Comparison of ENCODE assay signal across 22 cellular contexts in the genomic region with DNA sequence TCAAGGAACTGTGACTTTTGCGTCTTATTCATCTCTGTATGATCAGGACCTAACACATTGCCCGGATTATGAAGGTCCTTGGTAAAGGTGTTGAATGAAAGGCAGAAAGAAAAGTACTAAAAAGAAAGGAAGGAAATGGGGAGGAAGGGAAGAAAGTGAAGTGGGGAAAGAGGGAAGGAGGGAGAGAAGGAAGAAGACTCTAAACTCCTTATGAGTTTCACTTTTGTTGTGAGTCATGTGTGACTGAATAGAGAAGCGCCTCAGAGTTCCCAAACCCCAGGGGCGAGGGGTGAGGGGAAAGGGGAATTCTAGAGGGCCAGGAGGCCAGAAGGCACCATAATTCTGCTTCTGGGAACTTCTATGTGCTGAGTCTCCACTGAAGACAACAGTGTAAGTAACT. TPM values are rescaled to one million over a fixed set of nuclear protein-coding genes. Genes with fewer than 3 reads are reported as not detected.
DNase-seq lines count a peak whose midpoint lies in the region; ATAC-seq, FAIRE-seq and TF ChIP-seq lines count a peak whose summit lies in the region.
"Had no signal": no experiment of that assay in that cellular context is flagged by ENCODE, and none has a peak within 500 bp of the region (broad histone marks: within the 10 kb centered on the region; RNA-seq: fewer than 3 reads in every experiment).

No MANE protein-coding gene starts in this region.

- TF ChIP-seq CTCF in mammary epithelial cell (conservative IDR thresholded peaks at IDR 0.05 in 1 of 2, IDR thresholded peaks at IDR 0.05 in 1 of 2; ENCODE audit: extremely low read depth in 1 of 2, insufficient read depth in 1 of 2, low read depth in 1 of 2, low read length in 2 of 2) (no peak), osteoblast (IDR thresholded peaks at IDR 0.05; ENCODE audit: extremely low read depth, low read depth, low read length) (no peak), GM10266 (IDR thresholded peaks at IDR 0.05; ENCODE audit: control insufficient read depth, insufficient read depth, low read depth, missing control alignments) (no peak)

- in situ Hi-C loops in mammary epithelial cell (cut with MboI; ENCODE audit: low sequenced_read_pairs in 2 of 2) = no loop called here

- H3K9ac ChIP-seq in mammary epithelial cell (ENCODE audit: insufficient read depth, low read length) = no peak overlapping the region

- H3K4me1 ChIP-seq in mammary epithelial cell (ENCODE audit: insufficient read depth, low read length) = no peaks in the 10 kb centered on the region
- H3K4me1 ChIP-seq in osteoblast (ENCODE audit: insufficient read depth, low read length) = peaks cover 5% of the 10 kb centered on the region
- H3K4me1 ChIP-seq: esophagus muscularis mucosa, left lung, thyroid gland had no signal

- no peak for FAIRE-seq in RCC 7860 (lab: Jason Lieb, UNC)
- FAIRE-seq: GM12892 had no signal

- H3K4me3 Mint-ChIP-seq in activated naive CD8-positive, alpha-beta T cell treated with anti-CD3 and anti-CD28 coated beads, Interleukin-2, amount 50 U/mL, for 24 hours = no peak overlapping the region

- dilution Hi-C loops in mammary epithelial cell (cut with HindIII; ENCODE audit: low sequenced_read_pairs) = no loop called here

- H3K27ac ChIP-seq in mammary epithelial cell (ENCODE audit: insufficient read depth, low read depth, low read length) (no peak overlapping the region), osteoblast (ENCODE audit: low read depth, low read length) (no peak overlapping the region)
- H3K27ac ChIP-seq: esophagus muscularis mucosa, left lung, thyroid gland had no signal

- H3K9me3 ChIP-seq in mammary epithelial cell (replicated peaks; ENCODE audit: insufficient read depth, low read length) (no peaks in the 10 kb centered on the region), osteoblast (ENCODE audit: low read depth, low read length) (no peaks in the 10 kb centered on the region)
- H3K9me3 ChIP-seq: esophagus muscularis mucosa, left lung, thyroid gland had no signal

- H3K36me3 ChIP-seq in mammary epithelial cell (ENCODE audit: insufficient read depth, low read length) (no peaks in the 10 kb centered on the region), osteoblast (ENCODE audit: insufficient read depth, low read length) (no peaks in the 10 kb centered on the region)
- H3K36me3 ChIP-seq: esophagus muscularis mucosa, left lung, thyroid gland had no signal

- intact Hi-C loops in mammary epithelial cell (cut with micrococcal nuclease) = no loop called here

- H3K9me3 Mint-ChIP-seq in activated naive CD8-positive, alpha-beta T cell treated with anti-CD3 and anti-CD28 coated beads, Interleukin-2, amount 50 U/mL, for 24 hours = no peaks in the 10 kb centered on the region

- no peaks in the 10 kb centered on the region for H3K27me3 ChIP-seq in mammary epithelial cell (ENCODE audit: insufficient read depth, low read length)
- no peaks in the 10 kb centered on the region for H3K27me3 ChIP-seq in osteoblast (ENCODE audit: insufficient read depth, low read length)
- H3K27me3 ChIP-seq: esophagus muscularis mucosa, left lung, thyroid gland had no signal

- peaks cover 2% of the 10 kb centered on the region for H3K4me1 Mint-ChIP-seq in activated naive CD8-positive, alpha-beta T cell treated with anti-CD3 and anti-CD28 coated beads, Interleukin-2, amount 50 U/mL, for 24 hours

- WGBS in mammary epithelial cell (ENCODE audit: low coverage, missing lambda C conversion rate) = 90% methylated on average over 2 of the region's 4 CpGs

- H3K79me2 ChIP-seq in mammary epithelial cell (ENCODE audit: insufficient read depth, low read length) (no peaks in the 10 kb centered on the region), osteoblast (ENCODE audit: insufficient read depth, low read length) (no peaks in the 10 kb centered on the region)

- H2AFZ ChIP-seq in mammary epithelial cell (ENCODE audit: low read depth, low read length) (peak overlapping the region; percentile 79), osteoblast (ENCODE audit: low read length) (peak overlapping the region; percentile 90)

- no peak overlapping the region for H3K4me3 ChIP-seq in mammary epithelial cell (replicated peaks in 1 of 3; ENCODE audit: insufficient read depth in 1 of 3, low read depth in 2 of 3, low read length in 3 of 3)
- H3K4me3 ChIP-seq in osteoblast (ENCODE audit: insufficient read depth, low read length) = peak overlapping the region; percentile 52
- H3K4me3 ChIP-seq: esophagus muscularis mucosa, left lung, thyroid gland had no signal

- peaks cover 10% of the 10 kb centered on the region for H3K27me3 Mint-ChIP-seq in activated naive CD8-positive, alpha-beta T cell treated with anti-CD3 and anti-CD28 coated beads, Interleukin-2, amount 50 U/mL, for 24 hours

- no peak overlapping the region for H3K27ac Mint-ChIP-seq in activated naive CD8-positive, alpha-beta T cell treated with anti-CD3 and anti-CD28 coated beads, Interleukin-2, amount 50 U/mL, for 24 hours

- DNase-seq in GM03348 (ENCODE audit: low spot score) (peak; percentile 41), HT1080 (ENCODE audit: low read depth) (peak; percentile 41), mammary epithelial cell (peak; percentile 61), osteoblast (ENCODE audit: insufficient read length, low spot score, missing footprints) (no peak), RCC 7860 (ENCODE audit: low spot score) (no peak), SIG-M5 treated with dmso at 0.1 percent for 504 hours (lab: John Stamatoyannopoulos, UW; ENCODE audit: unreplicated experiment) (no peak), GM10266 (ENCODE audit: extremely low spot score) (no peak)
- DNase-seq in activated naive CD8-positive, alpha-beta T cell treated with anti-CD3 and anti-CD28 coated beads, Interleukin-2, amount 50 U/mL, for 24 hours = no peak
- DNase-seq: activated CD4-positive, alpha-beta T cell treated with anti-CD3 and anti-CD28 coated beads, Interleukin-2, amount 50 U/mL, for 4 hours; C1 segment of cervical spinal cord; dermis blood vessel endothelial cell; DMS79 treated with DMSO at 0.1 percent for 48 hours; hippocampal formation; left lung; MM.1S; NCI-H2029; SHP77; stimulated activated CD4-positive, alpha-beta T cell treated with anti-CD3 and anti-CD28 coated beads, Interleukin-1b, Interleukin-23, amount 100 ng/mL, for 48 hours; T-helper 9 cell; thyroid gland had no signal

- peak overlapping the region; percentile 40 for H3K4me2 ChIP-seq in mammary epithelial cell (ENCODE audit: insufficient read depth, low read depth, low read length)
- peak overlapping the region; percentile 76 for H3K4me2 ChIP-seq in osteoblast (ENCODE audit: insufficient read depth, low read length)

- BruUV-seq in mammary epithelial cell (replicated peaks; lab: Mats Ljungman, UMichigan) = no TSS peak

- no peak for ATAC-seq in activated naive CD8-positive, alpha-beta T cell treated with anti-CD3 and anti-CD28 coated beads, Interleukin-2, amount 50 U/mL, for 24 hours
- ATAC-seq: left lung had no signal

- no peaks in the 10 kb centered on the region for H4K20me1 ChIP-seq in mammary epithelial cell (ENCODE audit: insufficient read depth, low read length)
- H4K20me1 ChIP-seq in osteoblast (ENCODE audit: insufficient read depth, low read length) = no peaks in the 10 kb centered on the region

- CTCF ChIA-PET in mammary epithelial cell (lab: Charles Lee; ENCODE audit: low non-redundant PET) = no interaction called here

- no peaks in the 10 kb centered on the region for H3K36me3 Mint-ChIP-seq in activated naive CD8-positive, alpha-beta T cell treated with anti-CD3 and anti-CD28 coated beads, Interleukin-2, amount 50 U/mL, for 24 hours (ENCODE audit: low read depth)

RNA-seq across cellular contexts. Expression of gene OSBPL6, which starts 30.9 kb away (rescaled TPM):
- 8.7 and 18.3 TPM in 2 replicates for total RNA-seq in HT1080 (2014; rRNA removed; shearing (Covaris generic))
- polyA plus RNA-seq in HT1080 (2015; cell fraction: cytosol; rRNA removed) = 18.2 and 24.3 TPM in 2 replicates
- 17.6 and 22.2 TPM in 2 replicates for polyA plus RNA-seq in HT1080 (2015; cell fraction: nucleus; rRNA removed)
- total RNA-seq in mammary epithelial cell (10 to 100 TPM; 32.2 to 32.9 TPM), osteoblast (5.4 and 5.9 TPM in 2 replicates)
- polyA plus RNA-seq in mammary epithelial cell = 15.1 TPM
- polyA minus RNA-seq in mammary epithelial cell = 26.4 TPM

RNA-seq across cellular contexts. Expression of gene RBM45, which starts 51.2 kb away (rescaled TPM):
- total RNA-seq in HT1080 (2014; rRNA removed; shearing (Covaris generic)) = 17.1 and 25.0 TPM in 2 replicates
- polyA plus RNA-seq in HT1080 (2015; cell fraction: cytosol; rRNA removed) = 10.2 and 12.3 TPM in 2 replicates
- polyA plus RNA-seq in HT1080 (2015; cell fraction: nucleus; rRNA removed) = 26.7 and 30.3 TPM in 2 replicates
- total RNA-seq in mammary epithelial cell (10 to 100 TPM; 12.1 to 15.5 TPM), osteoblast (19.7 and 19.9 TPM in 2 replicates)
- polyA plus RNA-seq in mammary epithelial cell = 6.6 TPM
- 14.5 TPM for polyA minus RNA-seq in mammary epithelial cell

Comparison
In these comparisons a context has a peak if more than half of its experiments do, and no peak if none do; other contexts are left out.
1. DNase-seq: peak in GM03348 (single experiment), HT1080 (single experiment) and mammary epithelial cell (single experiment); none in osteoblast (single experiment), RCC 7860 (single experiment), SIG-M5 treated with dmso at 0.1 percent for 504 hours (single experiment), GM10266 (single experiment) and activated naive CD8-positive, alpha-beta T cell treated with anti-CD3 and anti-CD28 coated beads, Interleukin-2, amount 50 U/mL, for 24 hours (single experiment).